In the genomic region with DNA sequence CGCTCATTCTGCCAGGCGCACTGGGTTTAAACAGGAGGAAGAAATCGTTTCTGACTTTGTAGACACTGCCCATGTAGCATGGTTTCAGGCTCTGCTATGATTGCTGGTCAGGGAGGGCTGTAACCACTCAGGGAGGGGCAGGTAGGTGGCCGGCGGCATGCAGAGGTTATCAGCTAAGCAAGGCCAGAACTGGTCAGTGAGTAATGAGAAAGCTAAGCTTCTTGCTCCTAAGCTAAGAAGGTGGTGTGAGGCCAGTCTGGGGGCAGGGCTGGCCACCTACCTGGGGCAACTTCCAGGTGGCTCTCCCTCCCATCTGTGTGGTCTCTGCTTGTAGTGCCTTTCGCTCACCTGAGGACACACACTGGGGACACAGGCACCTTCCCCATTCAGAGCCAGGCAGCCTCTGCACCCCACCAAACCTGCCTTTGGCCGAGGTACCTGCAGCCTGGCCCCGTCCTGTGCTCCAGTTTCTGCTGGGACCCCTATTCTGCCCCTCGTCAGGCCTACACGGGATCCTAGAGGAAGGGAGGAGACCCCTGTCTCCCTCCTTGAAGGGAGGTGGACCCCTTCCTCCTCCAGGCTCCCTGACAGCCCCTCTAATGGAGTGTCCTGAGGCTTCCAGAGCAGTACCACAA, we compare ENCODE assay signal across 1 cellular context.
TF ChIP-seq lines count a peak whose summit lies in the region.

No MANE protein-coding gene starts in this region.

TF ChIP-seq in H1, 55 proteins besides CTCF, POLR2A, EP300 and RAD21 (continued from another document):
- TF ChIP-seq, protein P1, sequence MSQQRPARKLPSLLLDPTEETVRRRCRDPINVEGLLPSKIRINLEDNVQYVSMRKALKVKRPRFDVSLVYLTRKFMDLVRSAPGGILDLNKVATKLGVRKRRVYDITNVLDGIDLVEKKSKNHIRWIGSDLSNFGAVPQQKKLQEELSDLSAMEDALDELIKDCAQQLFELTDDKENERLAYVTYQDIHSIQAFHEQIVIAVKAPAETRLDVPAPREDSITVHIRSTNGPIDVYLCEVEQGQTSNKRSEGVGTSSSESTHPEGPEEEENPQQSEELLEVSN (IDR thresholded peaks at IDR 0.05), result no peak
